23 cellular contexts compared by ENCODE assay signal in genomic region chr12:80589091-80589490, GRCh38.
DNase-seq lines count a peak whose midpoint lies in the region; ATAC-seq and TF ChIP-seq lines count a peak whose summit lies in the region.
"Had no signal": no experiment of that assay in that cellular context is flagged by ENCODE, and none has a peak within 500 bp of the region (broad histone marks: within the 10 kb centered on the region; RNA-seq: fewer than 3 reads in every experiment).

No MANE protein-coding gene starts in this region.

- H3K27ac Mint-ChIP-seq in GM23338: no peak overlapping the region
- H3K27ac Mint-ChIP-seq in natural killer cell treated with Interleukin-12 subunit alpha and Interleukin-12 subunit beta and Interleukin-15 and Interleukin-18, amount 100 ng/mL, for 72 hours: no peak overlapping the region
- H3K27ac Mint-ChIP-seq: CD8-positive, alpha-beta T cell had no signal

- peak; percentile 33 for DNase-seq in GM23338 (ENCODE audit: low spot score)
- DNase-seq in left kidney (ENCODE audit: low read depth, low spot score): peak; percentile 7
- DNase-seq in smooth muscle cell (lab: John Stamatoyannopoulos, UW; ENCODE audit: unreplicated experiment): no peak
- no peak for DNase-seq in stimulated activated CD4-positive, alpha-beta T cell treated with anti-CD3 and anti-CD28 coated beads, Interleukin-1b, Interleukin-23, amount 100 ng/mL, for 48 hours
- DNase-seq in natural killer cell treated with Interleukin-12 subunit alpha and Interleukin-12 subunit beta and Interleukin-15 and Interleukin-18, amount 100 ng/mL, for 72 hours (ENCODE audit: low spot score): no peak
- DNase-seq: Caco-2; CD8-positive, alpha-beta T cell; DND-41; HCEC 1CT; KG1; MG63; NCI-H1105 treated with DMSO at 0.1 percent for 48 hours; NCI-H146; NCI-H1930; NCI-H446; NCI-H524 treated with DMSO at 0.1 percent for 48 hours; NCI-H774; PC-9; SJCRH30 had no signal

- H3K36me3 ChIP-seq in GM23338 (ENCODE audit: insufficient read depth) (no peaks in the 10 kb centered on the region), smooth muscle cell (ENCODE audit: low read depth) (no peaks in the 10 kb centered on the region)
- H3K36me3 ChIP-seq: BLaER1 treated with 17β-estradiol and CSF1 and Interleukin-3, amounts not matched to agents 10 nM and 100 nM; SJCRH30 had no signal

- no peak overlapping the region for H3K9ac ChIP-seq in smooth muscle cell (ENCODE audit: low read depth)
- H3K9ac ChIP-seq: BLaER1 treated with 17β-estradiol and CSF1 and Interleukin-3, amounts not matched to agents 10 nM and 100 nM had no signal

- no peaks in the 10 kb centered on the region for H4K20me1 ChIP-seq in GM23338 (replicated peaks; ENCODE audit: insufficient read depth)
- H4K20me1 ChIP-seq in smooth muscle cell (ENCODE audit: low read depth): no peaks in the 10 kb centered on the region
- H4K20me1 ChIP-seq: BLaER1 treated with 17β-estradiol and CSF1 and Interleukin-3, amounts not matched to agents 10 nM and 100 nM had no signal

- H3K27me3 Mint-ChIP-seq in GM23338 (ENCODE audit: insufficient read depth, low read depth, poor library complexity): no peaks in the 10 kb centered on the region
- no peaks in the 10 kb centered on the region for H3K27me3 Mint-ChIP-seq in natural killer cell treated with Interleukin-12 subunit alpha and Interleukin-12 subunit beta and Interleukin-15 and Interleukin-18, amount 100 ng/mL, for 72 hours

- H3K4me3 ChIP-seq in GM23338: no peak overlapping the region
- no peak overlapping the region for H3K4me3 ChIP-seq in smooth muscle cell
- H3K4me3 ChIP-seq: BLaER1 treated with 17β-estradiol and CSF1 and Interleukin-3, amounts not matched to agents 10 nM and 100 nM; MG63; PC-9; SJCRH30 had no signal

- no peaks in the 10 kb centered on the region for H3K4me1 ChIP-seq in GM23338 (ENCODE audit: insufficient read depth)
- no peaks in the 10 kb centered on the region for H3K4me1 ChIP-seq in smooth muscle cell (ENCODE audit: low read depth)
- H3K4me1 ChIP-seq: BLaER1 treated with 17β-estradiol and CSF1 and Interleukin-3, amounts not matched to agents 10 nM and 100 nM had no signal

- TF ChIP-seq CTCF in GM23338 (conservative IDR thresholded peaks at IDR 0.05; ENCODE audit: low read depth in 2 of 2) (no peak), smooth muscle cell (IDR thresholded peaks at IDR 0.05; ENCODE audit: borderline replicate concordance, insufficient read depth, poor library complexity, severe bottlenecking) (no peak)

- H3K4me2 ChIP-seq in GM23338: no peak overlapping the region
- no peak overlapping the region for H3K4me2 ChIP-seq in smooth muscle cell
- H3K4me2 ChIP-seq: BLaER1 treated with 17β-estradiol and CSF1 and Interleukin-3, amounts not matched to agents 10 nM and 100 nM; PC-9 had no signal

- H3K79me2 ChIP-seq in GM23338 (replicated peaks; ENCODE audit: insufficient read depth): no peaks in the 10 kb centered on the region
- no peaks in the 10 kb centered on the region for H3K79me2 ChIP-seq in smooth muscle cell (ENCODE audit: low read depth)

- H3K27me3 ChIP-seq in GM23338 (ENCODE audit: insufficient read depth) (no peaks in the 10 kb centered on the region), smooth muscle cell (ENCODE audit: low read depth) (no peaks in the 10 kb centered on the region)
- H3K27me3 ChIP-seq: BLaER1 treated with 17β-estradiol and CSF1 and Interleukin-3, amounts not matched to agents 10 nM and 100 nM; MG63; SJCRH30 had no signal

- H3K36me3 Mint-ChIP-seq in GM23338 (ENCODE audit: low read depth): no peaks in the 10 kb centered on the region
- no peaks in the 10 kb centered on the region for H3K36me3 Mint-ChIP-seq in natural killer cell treated with Interleukin-12 subunit alpha and Interleukin-12 subunit beta and Interleukin-15 and Interleukin-18, amount 100 ng/mL, for 72 hours
- H3K36me3 Mint-ChIP-seq: CD8-positive, alpha-beta T cell had no signal

- H3F3A ChIP-seq in GM23338 (replicated peaks; ENCODE audit: low read depth): no peaks in the 10 kb centered on the region
- no peaks in the 10 kb centered on the region for H3F3A ChIP-seq in smooth muscle cell (ENCODE audit: low read depth)

- no peaks in the 10 kb centered on the region for H3K9me3 ChIP-seq in smooth muscle cell (replicated peaks; ENCODE audit: low read depth)
- H3K9me3 ChIP-seq: BLaER1 treated with 17β-estradiol and CSF1 and Interleukin-3, amounts not matched to agents 10 nM and 100 nM; Caco-2; SJCRH30 had no signal

- no peak overlapping the region for H3K4me3 Mint-ChIP-seq in GM23338
- no peak overlapping the region for H3K4me3 Mint-ChIP-seq in natural killer cell treated with Interleukin-12 subunit alpha and Interleukin-12 subunit beta and Interleukin-15 and Interleukin-18, amount 100 ng/mL, for 72 hours
- H3K4me3 Mint-ChIP-seq: CD8-positive, alpha-beta T cell had no signal

- no peaks in the 10 kb centered on the region for H3K9me2 ChIP-seq in GM23338 (ENCODE audit: insufficient read depth)

- ATAC-seq in GM23338 (no peak), SK-N-SH treated with all-trans-retinoic acid at 6 μM for 48 hours (peak; percentile 31; the same call in 2 of the 3 replicates), GM21515 (IDR thresholded peaks at IDR 0.05; ENCODE audit: unreplicated experiment) (no peak)
- ATAC-seq in natural killer cell treated with Interleukin-12 subunit alpha and Interleukin-12 subunit beta and Interleukin-15 and Interleukin-18, amount 100 ng/mL, for 72 hours: no peak
- ATAC-seq: CD8-positive, alpha-beta T cell; Right ventricle myocardium inferior had no signal

- H3K27ac ChIP-seq in GM23338 (ENCODE audit: low read depth): no peak overlapping the region
- peak overlapping the region; percentile 54 for H3K27ac ChIP-seq in smooth muscle cell (ENCODE audit: low read depth)
- H3K27ac ChIP-seq: BLaER1 treated with 17β-estradiol and CSF1 and Interleukin-3, amounts not matched to agents 10 nM and 100 nM; PC-9; SJCRH30 had no signal

- no peaks in the 10 kb centered on the region; the same call in 2 of the 3 replicates for H3K9me3 Mint-ChIP-seq in GM23338
- H3K9me3 Mint-ChIP-seq in natural killer cell treated with Interleukin-12 subunit alpha and Interleukin-12 subunit beta and Interleukin-15 and Interleukin-18, amount 100 ng/mL, for 72 hours: peaks cover 24% of the 10 kb centered on the region

- H3K4me1 Mint-ChIP-seq in GM23338: peaks cover 12% of the 10 kb centered on the region
- H3K4me1 Mint-ChIP-seq in natural killer cell treated with Interleukin-12 subunit alpha and Interleukin-12 subunit beta and Interleukin-15 and Interleukin-18, amount 100 ng/mL, for 72 hours (ENCODE audit: low read depth in 2 of 2): no peaks in the 10 kb centered on the region

- H2AFZ ChIP-seq in GM23338 (no peak overlapping the region), smooth muscle cell (ENCODE audit: low read depth) (peak overlapping the region; percentile 38)

TF ChIP-seq in SK-N-SH treated with all-trans-retinoic acid at 6 μM for 48 hours, 23 proteins besides CTCF, POLR2A, EP300 and RAD21 (continues in another document):
- TF ChIP-seq POU6F1 (CRISPR knock-in tag; IDR thresholded peaks at IDR 0.05; ENCODE audit: borderline replicate concordance, low read depth) (no peak), CSDC2 (CRISPR knock-in tag; IDR thresholded peaks at IDR 0.05) (no peak), ZC3H10 (CRISPR knock-in tag; IDR thresholded peaks at IDR 0.05) (no peak), PATZ1 (CRISPR knock-in tag; IDR thresholded peaks at IDR 0.05; ENCODE audit: borderline replicate concordance) (no peak), CSRNP3 (CRISPR knock-in tag; IDR thresholded peaks at IDR 0.05) (no peak)

Comparison
In these comparisons a context has a peak if more than half of its experiments do, and no peak if none do; other contexts are left out.
1. DNase-seq: peak in GM23338 (single experiment) and left kidney (single experiment); none in smooth muscle cell (single experiment), stimulated activated CD4-positive, alpha-beta T cell treated with anti-CD3 and anti-CD28 coated beads, Interleukin-1b, Interleukin-23, amount 100 ng/mL, for 48 hours (single experiment) and natural killer cell treated with Interleukin-12 subunit alpha and Interleukin-12 subunit beta and Interleukin-15 and Interleukin-18, amount 100 ng/mL, for 72 hours (single experiment).